1 cellular context compared by ENCODE assay signal in genomic region chr6:43013020-43013842, GRCh38.
TF ChIP-seq lines count a peak whose summit lies in the region.

No MANE protein-coding gene starts in this region.

TF ChIP-seq in HEK293, 187 proteins besides CTCF, POLR2A, EP300 and RAD21 (continued from another document):
- TF ChIP-seq KLF9 (tag by site-specific recombination; IDR thresholded peaks at IDR 0.05; ENCODE audit: low read depth) = peak; percentile 90
- TF ChIP-seq ZNF366 (tag by site-specific recombination; conservative IDR thresholded peaks at IDR 0.05) = 0 out of 2 replicates have a peak, but pooled peaks have one; percentile 25
- TF ChIP-seq, protein P1, sequence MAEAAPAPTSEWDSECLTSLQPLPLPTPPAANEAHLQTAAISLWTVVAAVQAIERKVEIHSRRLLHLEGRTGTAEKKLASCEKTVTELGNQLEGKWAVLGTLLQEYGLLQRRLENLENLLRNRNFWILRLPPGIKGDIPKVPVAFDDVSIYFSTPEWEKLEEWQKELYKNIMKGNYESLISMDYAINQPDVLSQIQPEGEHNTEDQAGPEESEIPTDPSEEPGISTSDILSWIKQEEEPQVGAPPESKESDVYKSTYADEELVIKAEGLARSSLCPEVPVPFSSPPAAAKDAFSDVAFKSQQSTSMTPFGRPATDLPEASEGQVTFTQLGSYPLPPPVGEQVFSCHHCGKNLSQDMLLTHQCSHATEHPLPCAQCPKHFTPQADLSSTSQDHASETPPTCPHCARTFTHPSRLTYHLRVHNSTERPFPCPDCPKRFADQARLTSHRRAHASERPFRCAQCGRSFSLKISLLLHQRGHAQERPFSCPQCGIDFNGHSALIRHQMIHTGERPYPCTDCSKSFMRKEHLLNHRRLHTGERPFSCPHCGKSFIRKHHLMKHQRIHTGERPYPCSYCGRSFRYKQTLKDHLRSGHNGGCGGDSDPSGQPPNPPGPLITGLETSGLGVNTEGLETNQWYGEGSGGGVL (tag by site-specific recombination; IDR thresholded peaks at IDR 0.05) = peak; percentile 84
- TF ChIP-seq GLIS2 (tag by site-specific recombination; IDR thresholded peaks at IDR 0.05) = peak; percentile 46; the same call in 1 of the 2 replicates
- TF ChIP-seq, protein P2, sequence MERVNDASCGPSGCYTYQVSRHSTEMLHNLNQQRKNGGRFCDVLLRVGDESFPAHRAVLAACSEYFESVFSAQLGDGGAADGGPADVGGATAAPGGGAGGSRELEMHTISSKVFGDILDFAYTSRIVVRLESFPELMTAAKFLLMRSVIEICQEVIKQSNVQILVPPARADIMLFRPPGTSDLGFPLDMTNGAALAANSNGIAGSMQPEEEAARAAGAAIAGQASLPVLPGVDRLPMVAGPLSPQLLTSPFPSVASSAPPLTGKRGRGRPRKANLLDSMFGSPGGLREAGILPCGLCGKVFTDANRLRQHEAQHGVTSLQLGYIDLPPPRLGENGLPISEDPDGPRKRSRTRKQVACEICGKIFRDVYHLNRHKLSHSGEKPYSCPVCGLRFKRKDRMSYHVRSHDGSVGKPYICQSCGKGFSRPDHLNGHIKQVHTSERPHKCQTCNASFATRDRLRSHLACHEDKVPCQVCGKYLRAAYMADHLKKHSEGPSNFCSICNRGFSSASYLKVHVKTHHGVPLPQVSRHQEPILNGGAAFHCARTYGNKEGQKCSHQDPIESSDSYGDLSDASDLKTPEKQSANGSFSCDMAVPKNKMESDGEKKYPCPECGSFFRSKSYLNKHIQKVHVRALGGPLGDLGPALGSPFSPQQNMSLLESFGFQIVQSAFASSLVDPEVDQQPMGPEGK (tag by site-specific recombination; IDR thresholded peaks at IDR 0.05) = peak; percentile 85
- TF ChIP-seq KLF17 (tag by site-specific recombination; IDR thresholded peaks at IDR 0.05) = peak; percentile 42; the same call in 1 of the 2 replicates
- 0 out of 2 replicates have a peak, but pooled peaks have one; percentile 54 for TF ChIP-seq ZBTB48 (tag by site-specific recombination; IDR thresholded peaks at IDR 0.05)
- TF ChIP-seq ZBTB17 (tag by site-specific recombination; IDR thresholded peaks at IDR 0.05) = peak; percentile 22; the same call in 1 of the 2 replicates
- TF ChIP-seq FEZF1 (tag by site-specific recombination; IDR thresholded peaks at IDR 0.05) = 0 out of 2 replicates have a peak, but pooled peaks have one; percentile 1
- TF ChIP-seq ZNF549 (tag by site-specific recombination; IDR thresholded peaks at IDR 0.05) = no peak
- peak; percentile 32; the same call in 1 of the 2 replicates for TF ChIP-seq ZNF600 (tag by site-specific recombination; IDR thresholded peaks at IDR 0.05)
- TF ChIP-seq, protein P3, sequence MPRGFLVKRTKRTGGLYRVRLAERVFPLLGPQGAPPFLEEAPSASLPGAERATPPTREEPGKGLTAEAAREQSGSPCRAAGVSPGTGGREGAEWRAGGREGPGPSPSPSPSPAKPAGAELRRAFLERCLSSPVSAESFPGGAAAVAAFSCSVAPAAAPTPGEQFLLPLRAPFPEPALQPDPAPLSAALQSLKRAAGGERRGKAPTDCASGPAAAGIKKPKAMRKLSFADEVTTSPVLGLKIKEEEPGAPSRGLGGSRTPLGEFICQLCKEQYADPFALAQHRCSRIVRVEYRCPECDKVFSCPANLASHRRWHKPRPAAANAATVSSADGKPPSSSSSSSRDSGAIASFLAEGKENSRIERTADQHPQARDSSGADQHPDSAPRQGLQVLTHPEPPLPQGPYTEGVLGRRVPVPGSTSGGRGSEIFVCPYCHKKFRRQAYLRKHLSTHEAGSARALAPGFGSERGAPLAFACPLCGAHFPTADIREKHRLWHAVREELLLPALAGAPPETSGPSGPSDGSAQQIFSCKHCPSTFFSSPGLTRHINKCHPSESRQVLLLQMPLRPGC (tag by site-specific recombination; IDR thresholded peaks at IDR 0.05) = 0 out of 2 replicates have a peak, but pooled peaks have one; percentile 19
- TF ChIP-seq ZNF843 (tag by site-specific recombination; IDR thresholded peaks at IDR 0.05) = peak; percentile 30; the same call in 1 of the 2 replicates
- TF ChIP-seq, protein P4, sequence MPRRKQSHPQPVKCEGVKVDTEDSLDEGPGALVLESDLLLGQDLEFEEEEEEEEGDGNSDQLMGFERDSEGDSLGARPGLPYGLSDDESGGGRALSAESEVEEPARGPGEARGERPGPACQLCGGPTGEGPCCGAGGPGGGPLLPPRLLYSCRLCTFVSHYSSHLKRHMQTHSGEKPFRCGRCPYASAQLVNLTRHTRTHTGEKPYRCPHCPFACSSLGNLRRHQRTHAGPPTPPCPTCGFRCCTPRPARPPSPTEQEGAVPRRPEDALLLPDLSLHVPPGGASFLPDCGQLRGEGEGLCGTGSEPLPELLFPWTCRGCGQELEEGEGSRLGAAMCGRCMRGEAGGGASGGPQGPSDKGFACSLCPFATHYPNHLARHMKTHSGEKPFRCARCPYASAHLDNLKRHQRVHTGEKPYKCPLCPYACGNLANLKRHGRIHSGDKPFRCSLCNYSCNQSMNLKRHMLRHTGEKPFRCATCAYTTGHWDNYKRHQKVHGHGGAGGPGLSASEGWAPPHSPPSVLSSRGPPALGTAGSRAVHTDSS (tag by site-specific recombination; IDR thresholded peaks at IDR 0.05) = peak; percentile 6; the same call in 1 of the 2 replicates
- peak; percentile 61; the same call in 1 of the 2 replicates for TF ChIP-seq ZNF580 (tag by site-specific recombination; IDR thresholded peaks at IDR 0.05)
- 0 out of 2 replicates have a peak, but pooled peaks have one; percentile 55 for TF ChIP-seq ZFP37 (tag by site-specific recombination; IDR thresholded peaks at IDR 0.05)
- no peak for TF ChIP-seq ZNF530 (tag by site-specific recombination; IDR thresholded peaks at IDR 0.05; ENCODE audit: low read depth)
- no peak for TF ChIP-seq ZNF658 (tag by site-specific recombination; IDR thresholded peaks at IDR 0.05)
- TF ChIP-seq MYNN (tag by site-specific recombination; IDR thresholded peaks at IDR 0.05; ENCODE audit: borderline replicate concordance) = no peak
